ENCODE assay signal across 1 cellular context in the genomic region with DNA sequence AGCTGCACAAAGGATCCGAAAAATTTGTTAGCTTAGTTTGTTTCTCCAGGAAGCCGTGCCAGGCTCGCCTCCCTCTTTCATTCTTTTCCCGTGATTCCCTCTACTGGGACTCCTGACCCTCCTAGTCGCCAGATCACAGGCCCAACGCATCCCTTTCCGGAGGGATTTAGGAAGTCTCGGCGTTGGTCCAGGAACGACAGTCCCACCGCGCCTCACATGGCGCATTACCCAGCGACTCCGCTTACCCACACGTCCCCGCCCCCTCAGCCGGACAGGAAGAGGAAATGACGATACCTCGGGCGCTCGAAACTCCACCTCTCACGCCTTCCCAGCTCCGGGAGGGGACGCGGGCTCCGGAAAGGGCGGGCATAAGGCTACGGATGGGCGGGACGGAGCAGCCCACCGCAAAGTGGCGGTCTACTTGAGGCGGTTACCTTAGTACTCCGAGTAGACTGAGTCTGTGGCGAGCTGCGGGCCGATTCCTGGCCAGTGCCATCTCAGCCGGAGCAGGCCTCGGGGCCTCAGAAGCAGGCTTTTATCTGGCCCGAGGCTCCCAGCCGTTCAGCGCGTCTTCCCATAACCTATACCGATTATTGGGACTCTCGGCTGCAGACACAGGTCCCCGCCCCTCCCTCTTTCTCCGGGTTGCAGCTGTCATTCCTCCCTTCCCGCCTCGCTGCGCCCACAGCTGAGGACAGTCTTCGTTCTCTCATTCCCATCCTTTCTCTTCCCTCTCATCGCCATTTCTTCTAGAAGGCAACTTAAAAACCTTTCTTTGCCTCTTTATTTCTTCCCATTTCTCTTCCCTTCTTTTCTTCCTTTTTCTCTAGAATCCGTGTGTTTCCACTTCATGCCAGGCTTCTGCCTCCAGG.
TF ChIP-seq lines count a peak whose summit lies in the region.

Gene CCDC15 (plus strand): TSS at position 450 of the 872 bp plus-strand sequence. CDS start 531 bp downstream, outside the sequence.

TF ChIP-seq in HepG2, 621 proteins besides CTCF, POLR2A, EP300 and RAD21 (continued from another document and continues in another):
- TF ChIP-seq ZNF17 (CRISPR knock-in tag; IDR thresholded peaks at IDR 0.05) (no peak), HDAC2 (CRISPR knock-in tag; IDR thresholded peaks at IDR 0.05) (0 out of 2 replicates have a peak, but pooled peaks have one; percentile 29), ZNF33B (CRISPR knock-in tag; IDR thresholded peaks at IDR 0.05) (no peak), E2F5 (CRISPR knock-in tag; conservative IDR thresholded peaks at IDR 0.05) (no peak; the same call in 1 of the 2 replicates), ISX (CRISPR knock-in tag; conservative IDR thresholded peaks at IDR 0.05) (no peak), MBD4 (IDR thresholded peaks at IDR 0.05; ENCODE audit: borderline replicate concordance, low read length) (no peak), PHF20 (CRISPR knock-in tag; IDR thresholded peaks at IDR 0.05) (peak; percentile 91), MLLT10 (CRISPR knock-in tag; IDR thresholded peaks at IDR 0.05) (no peak), THRA (CRISPR knock-in tag; IDR thresholded peaks at IDR 0.05; ENCODE audit: borderline replicate concordance) (peak; percentile 54), ATRX (CRISPR knock-in tag; IDR thresholded peaks at IDR 0.05; ENCODE audit: borderline replicate concordance) (no peak), HNRNPL (IDR thresholded peaks at IDR 0.05; ENCODE audit: low read depth, low read length) (no peak), XRCC5 (optimal IDR thresholded peaks at IDR 0.05; ENCODE audit: low read length) (peak; percentile 64), NFE2L2 (IDR thresholded peaks at IDR 0.05; ENCODE audit: low read length) (no peak), SIX4 (CRISPR knock-in tag; IDR thresholded peaks at IDR 0.05) (peak; percentile 53; the same call in 1 of the 2 replicates), CHD2 (IDR thresholded peaks at IDR 0.05; ENCODE audit: low read depth, low read length) (no peak), MAFK (conservative IDR thresholded peaks at IDR 0.05 in 1 of 2, IDR thresholded peaks at IDR 0.05 in 1 of 2; ENCODE audit: low read length in 2 of 2) (no peak), HOXA3 (CRISPR knock-in tag; IDR thresholded peaks at IDR 0.05) (peak; percentile 91), ZNF326 (CRISPR knock-in tag; IDR thresholded peaks at IDR 0.05; ENCODE audit: borderline replicate concordance) (no peak), ZMYM4 (CRISPR knock-in tag; IDR thresholded peaks at IDR 0.05) (peak; percentile 90), MAZ (IDR thresholded peaks at IDR 0.05; ENCODE audit: borderline replicate concordance, low read depth, low read length) (0 out of 2 replicates have a peak, but pooled peaks have one; percentile 23), MAZ (CRISPR knock-in tag; IDR thresholded peaks at IDR 0.05; ENCODE audit: low read depth) (peak; percentile 74), SNRNP70 (IDR thresholded peaks at IDR 0.05; ENCODE audit: low read depth, low read length) (no peak), ZNF446 (CRISPR knock-in tag; IDR thresholded peaks at IDR 0.05) (no peak), ZBTB21 (CRISPR knock-in tag; IDR thresholded peaks at IDR 0.05) (no peak), ZNF317 (CRISPR knock-in tag; IDR thresholded peaks at IDR 0.05) (no peak), TCF7 (IDR thresholded peaks at IDR 0.05; ENCODE audit: low read depth) (no peak), ZNF816 (CRISPR knock-in tag; IDR thresholded peaks at IDR 0.05; ENCODE audit: borderline replicate concordance) (peak; percentile 71; the same call in 1 of the 2 replicates), ZSCAN22 (CRISPR knock-in tag; IDR thresholded peaks at IDR 0.05) (no peak), REXO4 (CRISPR knock-in tag; IDR thresholded peaks at IDR 0.05; ENCODE audit: borderline replicate concordance) (no peak), ZNF10 (CRISPR knock-in tag; IDR thresholded peaks at IDR 0.05; ENCODE audit: borderline replicate concordance, low read depth) (no peak), SAP130 (CRISPR knock-in tag; IDR thresholded peaks at IDR 0.05; ENCODE audit: low read depth) (peak; percentile 99), ZNF382 (CRISPR knock-in tag; IDR thresholded peaks at IDR 0.05; ENCODE audit: borderline replicate concordance) (no peak), PTBP1 (IDR thresholded peaks at IDR 0.05; ENCODE audit: low read depth, low read length, poor library complexity, severe bottlenecking) (peak; percentile 48), ZFAT (CRISPR knock-in tag; conservative IDR thresholded peaks at IDR 0.05) (no peak), SETDB1 (CRISPR knock-in tag; IDR thresholded peaks at IDR 0.05; ENCODE audit: borderline replicate concordance) (no peak), ZNF484 (CRISPR knock-in tag; IDR thresholded peaks at IDR 0.05; ENCODE audit: borderline replicate concordance, low read depth) (no peak)
- TF ChIP-seq, protein P1, sequence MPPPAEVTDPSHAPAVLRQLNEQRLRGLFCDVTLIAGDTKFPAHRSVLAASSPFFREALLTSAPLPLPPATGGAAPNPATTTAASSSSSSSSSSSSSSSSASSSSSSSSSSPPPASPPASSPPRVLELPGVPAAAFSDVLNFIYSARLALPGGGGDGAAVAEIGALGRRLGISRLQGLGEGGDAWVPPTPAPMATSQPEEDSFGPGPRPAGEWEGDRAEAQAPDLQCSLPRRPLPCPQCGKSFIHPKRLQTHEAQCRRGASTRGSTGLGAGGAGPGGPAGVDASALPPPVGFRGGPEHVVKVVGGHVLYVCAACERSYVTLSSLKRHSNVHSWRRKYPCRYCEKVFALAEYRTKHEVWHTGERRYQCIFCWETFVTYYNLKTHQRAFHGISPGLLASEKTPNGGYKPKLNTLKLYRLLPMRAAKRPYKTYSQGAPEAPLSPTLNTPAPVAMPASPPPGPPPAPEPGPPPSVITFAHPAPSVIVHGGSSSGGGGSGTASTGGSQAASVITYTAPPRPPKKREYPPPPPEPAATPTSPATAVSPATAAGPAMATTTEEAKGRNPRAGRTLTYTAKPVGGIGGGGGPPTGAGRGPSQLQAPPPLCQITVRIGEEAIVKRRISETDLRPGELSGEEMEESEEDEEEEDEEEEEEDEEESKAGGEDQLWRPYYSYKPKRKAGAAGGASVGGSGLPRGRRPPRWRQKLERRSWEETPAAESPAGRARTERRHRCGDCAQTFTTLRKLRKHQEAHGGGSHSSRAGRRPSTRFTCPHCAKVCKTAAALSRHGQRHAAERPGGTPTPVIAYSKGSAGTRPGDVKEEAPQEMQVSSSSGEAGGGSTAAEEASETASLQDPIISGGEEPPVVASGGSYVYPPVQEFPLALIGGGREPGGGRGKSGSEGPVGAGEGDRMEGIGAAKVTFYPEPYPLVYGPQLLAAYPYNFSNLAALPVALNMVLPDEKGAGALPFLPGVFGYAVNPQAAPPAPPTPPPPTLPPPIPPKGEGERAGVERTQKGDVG (CRISPR knock-in tag; IDR thresholded peaks at IDR 0.05; ENCODE audit: borderline replicate concordance): no peak
- TF ChIP-seq, protein P2, sequence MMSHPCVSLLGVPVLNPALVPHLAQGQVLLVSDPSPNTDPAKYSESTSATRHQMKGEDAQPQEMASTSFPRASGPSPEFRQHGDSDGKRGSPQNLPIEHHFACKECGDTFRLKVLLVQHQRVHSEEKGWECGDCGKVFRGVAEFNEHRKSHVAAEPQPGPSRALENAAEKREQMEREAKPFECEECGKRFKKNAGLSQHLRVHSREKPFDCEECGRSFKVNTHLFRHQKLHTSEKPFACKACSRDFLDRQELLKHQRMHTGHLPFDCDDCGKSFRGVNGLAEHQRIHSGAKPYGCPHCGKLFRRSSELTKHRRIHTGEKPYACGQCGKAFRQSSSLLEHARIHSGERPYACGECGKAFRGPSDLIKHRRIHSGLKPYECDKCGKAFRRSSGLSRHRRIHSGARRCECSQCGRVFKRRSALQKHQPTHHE (CRISPR knock-in tag; IDR thresholded peaks at IDR 0.05; ENCODE audit: borderline replicate concordance): no peak
- TF ChIP-seq, protein P3, sequence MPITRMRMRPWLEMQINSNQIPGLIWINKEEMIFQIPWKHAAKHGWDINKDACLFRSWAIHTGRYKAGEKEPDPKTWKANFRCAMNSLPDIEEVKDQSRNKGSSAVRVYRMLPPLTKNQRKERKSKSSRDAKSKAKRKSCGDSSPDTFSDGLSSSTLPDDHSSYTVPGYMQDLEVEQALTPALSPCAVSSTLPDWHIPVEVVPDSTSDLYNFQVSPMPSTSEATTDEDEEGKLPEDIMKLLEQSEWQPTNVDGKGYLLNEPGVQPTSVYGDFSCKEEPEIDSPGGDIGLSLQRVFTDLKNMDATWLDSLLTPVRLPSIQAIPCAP (CRISPR knock-in tag; IDR thresholded peaks at IDR 0.05; ENCODE audit: low read depth): no peak
- TF ChIP-seq, protein P4, sequence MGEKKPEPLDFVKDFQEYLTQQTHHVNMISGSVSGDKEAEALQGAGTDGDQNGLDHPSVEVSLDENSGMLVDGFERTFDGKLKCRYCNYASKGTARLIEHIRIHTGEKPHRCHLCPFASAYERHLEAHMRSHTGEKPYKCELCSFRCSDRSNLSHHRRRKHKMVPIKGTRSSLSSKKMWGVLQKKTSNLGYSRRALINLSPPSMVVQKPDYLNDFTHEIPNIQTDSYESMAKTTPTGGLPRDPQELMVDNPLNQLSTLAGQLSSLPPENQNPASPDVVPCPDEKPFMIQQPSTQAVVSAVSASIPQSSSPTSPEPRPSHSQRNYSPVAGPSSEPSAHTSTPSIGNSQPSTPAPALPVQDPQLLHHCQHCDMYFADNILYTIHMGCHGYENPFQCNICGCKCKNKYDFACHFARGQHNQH (CRISPR knock-in tag; IDR thresholded peaks at IDR 0.05): no peak
- TF ChIP-seq, protein P5, sequence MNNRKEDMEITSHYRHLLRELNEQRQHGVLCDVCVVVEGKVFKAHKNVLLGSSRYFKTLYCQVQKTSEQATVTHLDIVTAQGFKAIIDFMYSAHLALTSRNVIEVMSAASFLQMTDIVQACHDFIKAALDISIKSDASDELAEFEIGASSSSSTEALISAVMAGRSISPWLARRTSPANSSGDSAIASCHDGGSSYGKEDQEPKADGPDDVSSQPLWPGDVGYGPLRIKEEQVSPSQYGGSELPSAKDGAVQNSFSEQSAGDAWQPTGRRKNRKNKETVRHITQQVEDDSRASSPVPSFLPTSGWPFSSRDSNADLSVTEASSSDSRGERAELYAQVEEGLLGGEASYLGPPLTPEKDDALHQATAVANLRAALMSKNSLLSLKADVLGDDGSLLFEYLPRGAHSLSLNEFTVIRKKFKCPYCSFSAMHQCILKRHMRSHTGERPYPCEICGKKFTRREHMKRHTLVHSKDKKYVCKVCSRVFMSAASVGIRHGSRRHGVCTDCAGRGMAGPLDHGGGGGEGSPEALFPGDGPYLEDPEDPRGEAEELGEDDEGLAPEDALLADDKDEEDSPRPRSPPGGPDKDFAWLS (CRISPR knock-in tag; IDR thresholded peaks at IDR 0.05; ENCODE audit: borderline replicate concordance): no peak
- TF ChIP-seq, protein P6, sequence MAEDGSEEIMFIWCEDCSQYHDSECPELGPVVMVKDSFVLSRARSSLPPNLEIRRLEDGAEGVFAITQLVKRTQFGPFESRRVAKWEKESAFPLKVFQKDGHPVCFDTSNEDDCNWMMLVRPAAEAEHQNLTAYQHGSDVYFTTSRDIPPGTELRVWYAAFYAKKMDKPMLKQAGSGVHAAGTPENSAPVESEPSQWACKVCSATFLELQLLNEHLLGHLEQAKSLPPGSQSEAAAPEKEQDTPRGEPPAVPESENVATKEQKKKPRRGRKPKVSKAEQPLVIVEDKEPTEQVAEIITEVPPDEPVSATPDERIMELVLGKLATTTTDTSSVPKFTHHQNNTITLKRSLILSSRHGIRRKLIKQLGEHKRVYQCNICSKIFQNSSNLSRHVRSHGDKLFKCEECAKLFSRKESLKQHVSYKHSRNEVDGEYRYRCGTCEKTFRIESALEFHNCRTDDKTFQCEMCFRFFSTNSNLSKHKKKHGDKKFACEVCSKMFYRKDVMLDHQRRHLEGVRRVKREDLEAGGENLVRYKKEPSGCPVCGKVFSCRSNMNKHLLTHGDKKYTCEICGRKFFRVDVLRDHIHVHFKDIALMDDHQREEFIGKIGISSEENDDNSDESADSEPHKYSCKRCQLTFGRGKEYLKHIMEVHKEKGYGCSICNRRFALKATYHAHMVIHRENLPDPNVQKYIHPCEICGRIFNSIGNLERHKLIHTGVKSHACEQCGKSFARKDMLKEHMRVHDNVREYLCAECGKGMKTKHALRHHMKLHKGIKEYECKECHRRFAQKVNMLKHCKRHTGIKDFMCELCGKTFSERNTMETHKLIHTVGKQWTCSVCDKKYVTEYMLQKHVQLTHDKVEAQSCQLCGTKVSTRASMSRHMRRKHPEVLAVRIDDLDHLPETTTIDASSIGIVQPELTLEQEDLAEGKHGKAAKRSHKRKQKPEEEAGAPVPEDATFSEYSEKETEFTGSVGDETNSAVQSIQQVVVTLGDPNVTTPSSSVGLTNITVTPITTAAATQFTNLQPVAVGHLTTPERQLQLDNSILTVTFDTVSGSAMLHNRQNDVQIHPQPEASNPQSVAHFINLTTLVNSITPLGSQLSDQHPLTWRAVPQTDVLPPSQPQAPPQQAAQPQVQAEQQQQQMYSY (CRISPR knock-in tag; IDR thresholded peaks at IDR 0.05): peak; percentile 79; the same call in 1 of the 2 replicates
- TF ChIP-seq, protein P7, sequence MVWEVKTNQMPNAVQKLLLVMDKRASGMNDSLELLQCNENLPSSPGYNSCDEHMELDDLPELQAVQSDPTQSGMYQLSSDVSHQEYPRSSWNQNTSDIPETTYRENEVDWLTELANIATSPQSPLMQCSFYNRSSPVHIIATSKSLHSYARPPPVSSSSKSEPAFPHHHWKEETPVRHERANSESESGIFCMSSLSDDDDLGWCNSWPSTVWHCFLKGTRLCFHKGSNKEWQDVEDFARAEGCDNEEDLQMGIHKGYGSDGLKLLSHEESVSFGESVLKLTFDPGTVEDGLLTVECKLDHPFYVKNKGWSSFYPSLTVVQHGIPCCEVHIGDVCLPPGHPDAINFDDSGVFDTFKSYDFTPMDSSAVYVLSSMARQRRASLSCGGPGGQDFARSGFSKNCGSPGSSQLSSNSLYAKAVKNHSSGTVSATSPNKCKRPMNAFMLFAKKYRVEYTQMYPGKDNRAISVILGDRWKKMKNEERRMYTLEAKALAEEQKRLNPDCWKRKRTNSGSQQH (CRISPR knock-in tag; IDR thresholded peaks at IDR 0.05; ENCODE audit: low read depth): peak; percentile 32; the same call in 1 of the 2 replicates
